ENCODE assay signal across 19 cellular contexts in genomic region chr6:134511984-134512383, GRCh38.
"Had no signal": no experiment of that assay in that cellular context is flagged by ENCODE, and none has a peak within 500 bp of the region (broad histone marks: within the 10 kb centered on the region; RNA-seq: fewer than 3 reads in every experiment).

No MANE protein-coding gene starts in this region.

- H3K27ac ChIP-seq: hepatocyte, right atrium auricular region, suprapubic skin had no signal

- H3K27me3 ChIP-seq: gastrocnemius medialis, hepatocyte, left lung, right atrium auricular region, suprapubic skin had no signal

- H3K36me3 ChIP-seq: gastrocnemius medialis, left lung, right atrium auricular region, suprapubic skin had no signal

- H2AFZ ChIP-seq: hepatocyte had no signal

- H3K4me2 ChIP-seq: hepatocyte had no signal

- DNase-seq: activated CD4-positive, alpha-beta T cell treated with anti-CD3 and anti-CD28 coated beads, Interleukin-2, amount 50 U/mL, for 1 hour; activated naive CD4-positive, alpha-beta T cell; activated naive CD8-positive, alpha-beta T cell treated with anti-CD3 and anti-CD28 coated beads, Interleukin-2, amount 10 ng/mL, durations not matched to agents 7 days and 5 days; activated T-cell treated with anti-CD3 and anti-CD28 coated beads for 4 hours; aorta; cerebellar nuclear complex; dermis blood vessel endothelial cell; endodermal cell; gastrocnemius medialis; islet precursor cell; left lung; nephron progenitor cell; stimulated activated naive CD8-positive, alpha-beta T cell treated with anti-CD3 and anti-CD28 coated beads, Interleukin-15, Interleukin-2, amounts not matched to agents 100 U/mL and 50 U/mL, for 24 hours; trophoblast cell had no signal

- H3K9me3 ChIP-seq: gastrocnemius medialis, left lung, right atrium auricular region, suprapubic skin had no signal

- H3K4me3 ChIP-seq: gastrocnemius medialis, hepatocyte, left lung, right atrium auricular region, skin epidermis, suprapubic skin had no signal

- ATAC-seq: activated CD4-positive, CD25-positive, alpha-beta regulatory T cell treated with anti-CD3 and anti-CD28 coated beads, Interleukin-2, amount 50 U/mL, for 24 hours; gastrocnemius medialis; stimulated activated naive CD8-positive, alpha-beta T cell treated with anti-CD3 and anti-CD28 coated beads, Interleukin-15, Interleukin-2, amounts not matched to agents 100 U/mL and 50 U/mL, for 24 hours had no signal
